Comparison of ENCODE assay signal across 8 cellular contexts in genomic region chr22:41822289-41823057, GRCh38. TPM values are rescaled to one million over a fixed set of nuclear protein-coding genes. Genes with fewer than 3 reads are reported as not detected.
DNase-seq lines count a peak whose midpoint lies in the region; ATAC-seq, FAIRE-seq and TF ChIP-seq lines count a peak whose summit lies in the region.

No MANE protein-coding gene starts in this region.

- no peaks in the 10 kb centered on the region for H3K27me3 ChIP-seq in bronchial epithelial cell (ENCODE audit: control insufficient read depth, insufficient read depth, low read length)
- H3K27me3 ChIP-seq in lower lobe of right lung (ENCODE audit: low read depth), result no peaks in the 10 kb centered on the region

- ATAC-seq in lower lobe of right lung, result peak; percentile 37 to 75

- no peaks in the 10 kb centered on the region for H3K9me3 ChIP-seq in lower lobe of right lung

- H3K36me3 ChIP-seq in bronchial epithelial cell (ENCODE audit: control insufficient read depth, insufficient read depth, low read length) (peaks cover 1% of the 10 kb centered on the region), lower lobe of right lung (peaks cover 11% of the 10 kb centered on the region)

- H3K27ac ChIP-seq in lower lobe of right lung, result no peak overlapping the region

- peaks cover 18% of the 10 kb centered on the region for H3K4me1 ChIP-seq in lower lobe of right lung

- peak; percentile 79 for FAIRE-seq in bronchial epithelial cell (lab: Jason Lieb, UNC)
- FAIRE-seq in urothelium cell line (lab: Jason Lieb, UNC), result peak; percentile 96

- DNase-seq in NCI-H82 (lab: John Stamatoyannopoulos, UW) (peak; percentile 64), NCI-H82 treated with DMSO at 0.1 percent for 48 hours (lab: John Stamatoyannopoulos, UW; ENCODE audit: unreplicated experiment) (no peak), LHCN-M2 (ENCODE audit: low read depth) (peak; percentile 76), SW480 (ENCODE audit: low spot score) (peak; percentile 78), bronchial epithelial cell (ENCODE audit: low read depth) (peak; percentile 87), lower lobe of right lung (no peak), urothelium cell line (ENCODE audit: low spot score) (peak; percentile 74), NCI-H187 (lab: John Stamatoyannopoulos, UW) (no peak)

- TF ChIP-seq CTCF in bronchial epithelial cell (IDR thresholded peaks at IDR 0.05; ENCODE audit: insufficient read depth, low read length, severe bottlenecking) (peak; percentile 28), lower lobe of right lung (IDR thresholded peaks at IDR 0.05) (peak; percentile 56)

- intact Hi-C loops in lower lobe of right lung (cut with DNase I), result no loop called here

- no peak overlapping the region for H3K4me3 ChIP-seq in bronchial epithelial cell (ENCODE audit: low read depth, low read length)
- no peak overlapping the region for H3K4me3 ChIP-seq in lower lobe of right lung

RNA-seq across cellular contexts. Expression of gene SREBF2, which starts 10.4 kb away (rescaled TPM):
- 37.9 and 42.1 TPM in 2 replicates for total RNA-seq in LHCN-M2 (2014; rRNA removed)
- polyA plus RNA-seq in LHCN-M2 (2012), result 51.7 TPM
- total RNA-seq in bronchial epithelial cell, result 44.2 and 66.4 TPM in 2 replicates
- 132 TPM for total RNA-seq in lower lobe of right lung

RNA-seq across cellular contexts. Expression of gene CCDC134, which starts 22.0 kb away (rescaled TPM):
- total RNA-seq in LHCN-M2 (2014; rRNA removed) (11.0 and 14.6 TPM in 2 replicates), bronchial epithelial cell (5.4 and 6.1 TPM in 2 replicates), lower lobe of right lung (7.9 TPM)
- 5.3 TPM for polyA plus RNA-seq in LHCN-M2 (2012)

Comparison
In these comparisons a context has a peak if more than half of its experiments do, and no peak if none do; other contexts are left out.
1. DNase-seq: peak in NCI-H82 (single experiment), LHCN-M2 (single experiment), SW480 (single experiment), bronchial epithelial cell (single experiment) and urothelium cell line (single experiment); none in NCI-H82 treated with DMSO at 0.1 percent for 48 hours (single experiment), lower lobe of right lung (single experiment) and NCI-H187 (0 of 2).